Comparison of ENCODE assay signal across 1 cellular context in genomic region chr16:85996843-85997242, GRCh38.
TF ChIP-seq lines count a peak whose summit lies in the region.

No MANE protein-coding gene starts in this region.

TF ChIP-seq in GM12878, 131 proteins besides CTCF, POLR2A, EP300 and RAD21 (continued from another document):
- TF ChIP-seq ETV6 (conservative IDR thresholded peaks at IDR 0.05 in 1 of 2, IDR thresholded peaks at IDR 0.05 in 1 of 2; ENCODE audit: borderline replicate concordance in 1 of 2, low read depth in 1 of 2) (no peak), MEF2A (IDR thresholded peaks at IDR 0.05; ENCODE audit: insufficient read depth, low read depth, low read length) (no peak), ZNF592 (IDR thresholded peaks at IDR 0.05) (no peak)
